In the genomic region with DNA sequence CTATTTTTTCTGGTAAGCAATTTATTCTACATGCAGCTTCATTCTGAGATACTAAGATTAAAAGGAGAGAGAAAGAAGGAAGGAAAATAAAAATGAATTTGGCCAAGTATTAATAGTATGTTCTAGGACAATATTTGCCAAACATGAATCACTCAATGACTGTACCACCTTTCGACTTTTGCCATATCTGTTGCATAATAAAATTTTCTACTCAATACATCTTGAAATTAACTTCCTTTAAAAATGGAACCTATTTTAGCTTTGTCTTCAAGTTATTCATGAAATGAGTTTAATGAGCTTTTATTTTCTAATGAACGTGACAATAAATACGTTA, we compare ENCODE assay signal across 1 cellular context.
TF ChIP-seq lines count a peak whose summit lies in the region.

No MANE protein-coding gene starts in this region.

TF ChIP-seq in neural cell, 6 proteins besides CTCF, POLR2A, EP300 and RAD21 (continued from another document):
- TF ChIP-seq, protein P1, sequence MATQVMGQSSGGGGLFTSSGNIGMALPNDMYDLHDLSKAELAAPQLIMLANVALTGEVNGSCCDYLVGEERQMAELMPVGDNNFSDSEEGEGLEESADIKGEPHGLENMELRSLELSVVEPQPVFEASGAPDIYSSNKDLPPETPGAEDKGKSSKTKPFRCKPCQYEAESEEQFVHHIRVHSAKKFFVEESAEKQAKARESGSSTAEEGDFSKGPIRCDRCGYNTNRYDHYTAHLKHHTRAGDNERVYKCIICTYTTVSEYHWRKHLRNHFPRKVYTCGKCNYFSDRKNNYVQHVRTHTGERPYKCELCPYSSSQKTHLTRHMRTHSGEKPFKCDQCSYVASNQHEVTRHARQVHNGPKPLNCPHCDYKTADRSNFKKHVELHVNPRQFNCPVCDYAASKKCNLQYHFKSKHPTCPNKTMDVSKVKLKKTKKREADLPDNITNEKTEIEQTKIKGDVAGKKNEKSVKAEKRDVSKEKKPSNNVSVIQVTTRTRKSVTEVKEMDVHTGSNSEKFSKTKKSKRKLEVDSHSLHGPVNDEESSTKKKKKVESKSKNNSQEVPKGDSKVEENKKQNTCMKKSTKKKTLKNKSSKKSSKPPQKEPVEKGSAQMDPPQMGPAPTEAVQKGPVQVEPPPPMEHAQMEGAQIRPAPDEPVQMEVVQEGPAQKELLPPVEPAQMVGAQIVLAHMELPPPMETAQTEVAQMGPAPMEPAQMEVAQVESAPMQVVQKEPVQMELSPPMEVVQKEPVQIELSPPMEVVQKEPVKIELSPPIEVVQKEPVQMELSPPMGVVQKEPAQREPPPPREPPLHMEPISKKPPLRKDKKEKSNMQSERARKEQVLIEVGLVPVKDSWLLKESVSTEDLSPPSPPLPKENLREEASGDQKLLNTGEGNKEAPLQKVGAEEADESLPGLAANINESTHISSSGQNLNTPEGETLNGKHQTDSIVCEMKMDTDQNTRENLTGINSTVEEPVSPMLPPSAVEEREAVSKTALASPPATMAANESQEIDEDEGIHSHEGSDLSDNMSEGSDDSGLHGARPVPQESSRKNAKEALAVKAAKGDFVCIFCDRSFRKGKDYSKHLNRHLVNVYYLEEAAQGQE (IDR thresholded peaks at IDR 0.05; ENCODE audit: borderline replicate concordance): no peak
- TF ChIP-seq TAF1 (IDR thresholded peaks at IDR 0.05; ENCODE audit: low read depth): no peak
- no peak for TF ChIP-seq MXI1 (conservative IDR thresholded peaks at IDR 0.05; ENCODE audit: poor library complexity, severe bottlenecking)
- TF ChIP-seq EZH2 (IDR thresholded peaks at IDR 0.05; ENCODE audit: borderline replicate concordance, insufficient read depth, low read length, poor library complexity, severe bottlenecking): no peak
